16 cellular contexts compared by ENCODE assay signal in genomic region chr3:11672396-11672795, GRCh38. TPM values are rescaled to one million over a fixed set of nuclear protein-coding genes. Genes with fewer than 3 reads are reported as not detected.
A peak's percentile ranks its signal among the peaks of the same experiment; 100 is the strongest.
DNase-seq lines count a peak whose midpoint lies in the region; TF ChIP-seq lines count a peak whose summit lies in the region.
"Had no signal": no experiment of that assay in that cellular context is flagged by ENCODE, and none has a peak within 500 bp of the region (broad histone marks: within the 10 kb centered on the region; RNA-seq: fewer than 3 reads in every experiment).

No MANE protein-coding gene starts in this region.

- no peaks in the 10 kb centered on the region for H3K9me3 ChIP-seq in GM23248 (ENCODE audit: low read depth)
- no peaks in the 10 kb centered on the region for H3K9me3 ChIP-seq in PC-9 (ENCODE audit: insufficient read depth, low read depth)
- H3K9me3 ChIP-seq in smooth muscle cell (replicated peaks; ENCODE audit: low read depth) = no peaks in the 10 kb centered on the region
- H3K9me3 ChIP-seq: A549 had no signal

- no peaks in the 10 kb centered on the region for H3K27me3 ChIP-seq in GM23248 (replicated peaks; ENCODE audit: insufficient read depth)
- no peaks in the 10 kb centered on the region for H3K27me3 ChIP-seq in PC-9 (ENCODE audit: insufficient read depth, low read depth)
- H3K27me3 ChIP-seq in smooth muscle cell (ENCODE audit: low read depth) = no peaks in the 10 kb centered on the region

- no peak overlapping the region for H3K27ac Mint-ChIP-seq in Calu3 (ENCODE audit: unreplicated experiment)
- H3K27ac Mint-ChIP-seq: IgD-negative memory B cell had no signal

- H2AFZ ChIP-seq in GM23248 = no peak overlapping the region
- no peak overlapping the region for H2AFZ ChIP-seq in PC-9
- no peak overlapping the region for H2AFZ ChIP-seq in smooth muscle cell (ENCODE audit: low read depth)

- no peaks in the 10 kb centered on the region for H3K36me3 ChIP-seq in GM23248 (ENCODE audit: low read depth)
- no peaks in the 10 kb centered on the region for H3K36me3 ChIP-seq in PC-9 (ENCODE audit: low read depth)
- no peaks in the 10 kb centered on the region for H3K36me3 ChIP-seq in smooth muscle cell (ENCODE audit: low read depth)

- H3K9me3 Mint-ChIP-seq in Calu3 (ENCODE audit: low read depth, unreplicated experiment) = no peaks in the 10 kb centered on the region
- H3K9me3 Mint-ChIP-seq: IgD-negative memory B cell had no signal

- no peaks in the 10 kb centered on the region for H3K27me3 Mint-ChIP-seq in Calu3 (ENCODE audit: unreplicated experiment)
- H3K27me3 Mint-ChIP-seq: IgD-negative memory B cell had no signal

- no peak for DNase-seq in GM23248
- no peak for DNase-seq in PC-9
- DNase-seq in epithelial cell of esophagus (ENCODE audit: low read depth) = peak; percentile 23
- DNase-seq in smooth muscle cell (lab: John Stamatoyannopoulos, UW; ENCODE audit: unreplicated experiment) = no peak
- DNase-seq in NCI-H2081 (lab: John Stamatoyannopoulos, UW) = no peak
- no peak for DNase-seq in AG08396 (ENCODE audit: low spot score)
- DNase-seq in DMS 273 (lab: John Stamatoyannopoulos, UW; ENCODE audit: unreplicated experiment) = no peak
- DNase-seq in Calu3 = no peak
- DNase-seq: H7; NCI-H187; NCI-H69; NK-92 treated with Interleukin-12 subunit alpha and Interleukin-12 subunit beta, amount 100 ng/mL, for 24 hours had no signal

- 13 to 26% methylated on average over 3 of the region's 3 CpGs for WGBS in GM23248 (ENCODE audit: low coverage in 1 of 2, low lambda C conversion rate in 2 of 2, missing lambda C conversion rate in 2 of 2), 2 experiments
- 79% methylated on average over 3 of the region's 3 CpGs for WGBS in smooth muscle cell (ENCODE audit: low lambda C conversion rate)

- intact Hi-C loops in PC-9 (cut with micrococcal nuclease; ENCODE audit: unreplicated experiment) = loop anchor here (5.0 to 10.0 kb wide), 2 partner anchors 45 to 102 kb away; no protein-coding TSS in a partner anchor
- intact Hi-C loops in Calu3 (cut with micrococcal nuclease; ENCODE audit: unreplicated experiment) = no loop called here

- peak overlapping the region; percentile 44; the same call in 1 of the 2 replicates for H3K27ac ChIP-seq in GM23248
- peak overlapping the region; percentile 24 for H3K27ac ChIP-seq in PC-9
- H3K27ac ChIP-seq in smooth muscle cell (ENCODE audit: low read depth) = peak overlapping the region; percentile 24
- H3K27ac ChIP-seq: C4-2B, HL-60 had no signal

- peak overlapping the region; percentile 2 for H3K9ac ChIP-seq in GM23248
- no peak overlapping the region for H3K9ac ChIP-seq in smooth muscle cell (ENCODE audit: low read depth)

- TF ChIP-seq CTCF in PC-9 (conservative IDR thresholded peaks at IDR 0.05) = no peak
- TF ChIP-seq CTCF in epithelial cell of esophagus (IDR thresholded peaks at IDR 0.05; ENCODE audit: insufficient read depth, low read depth, low read length, missing control alignments) = no peak
- TF ChIP-seq CTCF in smooth muscle cell (IDR thresholded peaks at IDR 0.05; ENCODE audit: borderline replicate concordance, insufficient read depth, poor library complexity, severe bottlenecking) = no peak
- no peak for TF ChIP-seq CTCF in Calu3 (IDR thresholded peaks at IDR 0.05; ENCODE audit: unreplicated experiment)

- H3K36me3 Mint-ChIP-seq in Calu3 (ENCODE audit: insufficient read depth, unreplicated experiment) = no peaks in the 10 kb centered on the region

- in situ Hi-C loops in GM23248 (cut with MboI) = no loop called here

- no peaks in the 10 kb centered on the region for H3K4me1 Mint-ChIP-seq in Calu3 (ENCODE audit: low read depth, unreplicated experiment)

- peak overlapping the region; percentile 64 for H3K4me2 ChIP-seq in GM23248 (ENCODE audit: unreplicated experiment)
- H3K4me2 ChIP-seq in PC-9 = peak overlapping the region; percentile 22
- peak overlapping the region; percentile 51 for H3K4me2 ChIP-seq in smooth muscle cell

- CTCF ChIA-PET in PC-9 (lab: Charles Lee) = no interaction called here
- CTCF ChIA-PET in Calu3 (lab: Charles Lee) = interaction anchor here (1.4 kb wide), 1 partner anchor 139 kb away, joined by 3 read pairs; no protein-coding TSS in a partner anchor

- H3K4me1 ChIP-seq in GM23248 (ENCODE audit: insufficient read depth) (peaks cover 48% of the 10 kb centered on the region), PC-9 (replicated peaks; ENCODE audit: insufficient read depth) (peaks cover 16% of the 10 kb centered on the region), smooth muscle cell (ENCODE audit: low read depth) (peaks cover 12% of the 10 kb centered on the region)

- peak overlapping the region; percentile 46 for H3K4me3 ChIP-seq in GM23248
- H3K4me3 ChIP-seq in PC-9 = no peak overlapping the region
- H3K4me3 ChIP-seq in epithelial cell of esophagus (ENCODE audit: low read length) = no peak overlapping the region
- no peak overlapping the region for H3K4me3 ChIP-seq in smooth muscle cell
- H3K4me3 ChIP-seq: A549 had no signal

- POLR2A ChIA-PET in PC-9 (lab: Charles Lee; ENCODE audit: unreplicated experiment) = interaction anchor here (0.6 to 0.7 kb wide), 2 partner anchors 19 to 27 kb away, joined by 3 to 5 read pairs; no protein-coding TSS in a partner anchor

- BruUV-seq in PC-9 (replicated peaks; lab: Mats Ljungman, UMichigan) (no TSS peak), Calu3 (replicated peaks; lab: Mats Ljungman, UMichigan) (no TSS peak)

- no peak overlapping the region for H3K4me3 Mint-ChIP-seq in Calu3 (ENCODE audit: low read depth, unreplicated experiment)

- peaks cover 45% of the 10 kb centered on the region for H3F3A ChIP-seq in GM23248 (ENCODE audit: insufficient read depth)
- H3F3A ChIP-seq in PC-9 (ENCODE audit: insufficient read depth, low read depth) = peaks cover 18% of the 10 kb centered on the region
- peaks cover 12% of the 10 kb centered on the region for H3F3A ChIP-seq in smooth muscle cell (ENCODE audit: low read depth)

- H3K79me2 ChIP-seq in GM23248 (ENCODE audit: insufficient read depth) (peaks cover 71% of the 10 kb centered on the region), PC-9 (ENCODE audit: low read depth) (peaks cover 52% of the 10 kb centered on the region), smooth muscle cell (ENCODE audit: low read depth) (peaks cover 28% of the 10 kb centered on the region)

- H4K20me1 ChIP-seq in GM23248 (ENCODE audit: insufficient read depth) = 0 out of 2 replicates have a peak, but pooled peaks cover 4% of the 10 kb centered on the region
- peaks cover 15% of the 10 kb centered on the region; the same call in 1 of the 2 replicates for H4K20me1 ChIP-seq in PC-9 (ENCODE audit: insufficient read depth)
- peaks cover 16% of the 10 kb centered on the region for H4K20me1 ChIP-seq in smooth muscle cell (ENCODE audit: low read depth)

- H3K9me2 ChIP-seq in GM23248 (ENCODE audit: insufficient read depth) (no peaks in the 10 kb centered on the region), PC-9 (ENCODE audit: insufficient read depth) (no peaks in the 10 kb centered on the region)

RNA-seq across cellular contexts. Expression of gene VGLL4, which starts 28.7 kb away (rescaled TPM):
- 46.5 and 54.9 TPM in 2 replicates for total RNA-seq in GM23248 (2014; rRNA removed; shearing (Covaris generic))
- polyA plus RNA-seq in GM23248 (2016; fragmentation: Nextera tagmentation; extraction: Ambion mirVana) (30.9 and 32.4 TPM in 2 replicates), smooth muscle cell (64.3 and 72.0 TPM in 2 replicates)
- total RNA-seq in PC-9 (2021) (39.1 and 42.2 TPM in 2 replicates), smooth muscle cell (109 and 149 TPM in 2 replicates), Calu3 (2022) (49.1 and 51.3 TPM in 2 replicates)
